In the genomic region with DNA sequence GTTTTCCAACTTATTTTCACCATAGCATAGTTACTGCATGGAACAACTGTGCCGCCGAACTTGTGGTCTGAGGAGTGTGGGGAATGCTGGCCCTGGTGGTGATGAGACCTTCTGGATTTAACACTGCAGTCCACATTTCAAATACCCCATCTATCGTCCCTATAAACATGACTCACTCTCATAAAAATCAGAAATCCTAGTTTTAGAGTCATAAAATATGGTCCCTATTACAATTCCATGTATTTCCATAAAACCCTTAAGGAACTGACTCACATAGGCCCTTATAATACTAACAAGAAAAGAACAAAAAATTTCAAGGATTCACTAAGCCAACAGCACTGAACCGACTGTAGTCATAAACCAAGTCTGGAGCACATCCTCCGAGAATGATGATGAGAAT, we compare ENCODE assay signal across 23 cellular contexts.
DNase-seq lines count a peak whose midpoint lies in the region; ATAC-seq and TF ChIP-seq lines count a peak whose summit lies in the region.
"Had no signal": no experiment of that assay in that cellular context is flagged by ENCODE, and none has a peak within 500 bp of the region (broad histone marks: within the 10 kb centered on the region; RNA-seq: fewer than 3 reads in every experiment).

No MANE protein-coding gene starts in this region.

- H3K36me3 Mint-ChIP-seq in CD8-positive, alpha-beta memory T cell, result peaks cover 4 to 22% (median 4%) of the 10 kb centered on the region in 3 donors
- peaks cover 15 to 20% of the 10 kb centered on the region in 2 donors for H3K36me3 Mint-ChIP-seq in stimulated activated naive B cell treated with anti-CD40 and anti-IgM and Interleukin-4, amounts not matched to agents 10 μg/mL and 1 μg/mL and 100 μg/mL, for 72 hours

- H3K9me3 ChIP-seq in CD8-positive, alpha-beta memory T cell (ENCODE audit: low read length), result no peaks in the 10 kb centered on the region
- no peaks in the 10 kb centered on the region for H3K9me3 ChIP-seq in SK-N-SH
- H3K9me3 ChIP-seq: BLaER1 treated with 17β-estradiol and CSF1 and Interleukin-3, amounts not matched to agents 10 nM and 100 nM; right lobe of liver; thoracic aorta had no signal

- no peak overlapping the region for H3K4me3 ChIP-seq in CD8-positive, alpha-beta memory T cell (ENCODE audit: low read length)
- H3K4me3 ChIP-seq in fibroblast of villous mesenchyme (ENCODE audit: low read depth, low read length) (no peak overlapping the region), SK-N-SH (ENCODE audit: low read depth in 2 of 2, low read length in 1 of 2) (no peak overlapping the region)
- H3K4me3 ChIP-seq: BLaER1 treated with 17β-estradiol and CSF1 and Interleukin-3, amounts not matched to agents 10 nM and 100 nM; right lobe of liver; thoracic aorta had no signal

- H3K79me2 ChIP-seq in SK-N-SH (ENCODE audit: insufficient read depth), result peaks cover 84% of the 10 kb centered on the region

- WGBS in SK-N-SH (ENCODE audit: low lambda C conversion rate), result 78% methylated on average over 5 of the region's 5 CpGs

- no peaks in the 10 kb centered on the region for H3K9me3 Mint-ChIP-seq in CD8-positive, alpha-beta memory T cell
- no peaks in the 10 kb centered on the region for H3K9me3 Mint-ChIP-seq in stimulated activated naive B cell treated with anti-CD40 and anti-IgM and Interleukin-4, amounts not matched to agents 10 μg/mL and 1 μg/mL and 100 μg/mL, for 72 hours
- H3K9me3 Mint-ChIP-seq: activated T-cell treated with anti-CD3 and anti-CD28 coated beads, Interleukin-2, amount 50 U/mL, for 72 hours had no signal

- peaks cover 87 to 93% (median 93%) of the 10 kb centered on the region in 3 donors for H3K4me1 Mint-ChIP-seq in CD8-positive, alpha-beta memory T cell
- peaks cover 58 to 84% of the 10 kb centered on the region in 2 donors for H3K4me1 Mint-ChIP-seq in stimulated activated naive B cell treated with anti-CD40 and anti-IgM and Interleukin-4, amounts not matched to agents 10 μg/mL and 1 μg/mL and 100 μg/mL, for 72 hours

- H3K9me2 ChIP-seq in SK-N-SH, result no peaks in the 10 kb centered on the region

- H3K36me3 ChIP-seq in CD8-positive, alpha-beta memory T cell (ENCODE audit: insufficient read depth, low read length), result peaks cover 9% of the 10 kb centered on the region
- H3K36me3 ChIP-seq in SK-N-SH (replicated peaks in 1 of 2; ENCODE audit: control insufficient read depth in 1 of 2, insufficient read depth in 2 of 2, low read length in 1 of 2), result no peaks in the 10 kb centered on the region
- H3K36me3 ChIP-seq: BLaER1 treated with 17β-estradiol and CSF1 and Interleukin-3, amounts not matched to agents 10 nM and 100 nM; right lobe of liver; thoracic aorta had no signal

- peak overlapping the region in 7 of 8 donors; percentile 50 to 98 (median 83) for H3K27ac Mint-ChIP-seq in CD8-positive, alpha-beta memory T cell
- peak overlapping the region; percentile 37 for H3K27ac Mint-ChIP-seq in stimulated activated naive B cell treated with anti-CD40 and anti-IgM and Interleukin-4, amounts not matched to agents 10 μg/mL and 1 μg/mL and 100 μg/mL, for 72 hours
- H3K27ac Mint-ChIP-seq: activated T-cell treated with anti-CD3 and anti-CD28 coated beads, Interleukin-2, amount 50 U/mL, for 72 hours had no signal

- H3K4me2 ChIP-seq in SK-N-SH, result no peak overlapping the region

- H3K27me3 ChIP-seq in CD8-positive, alpha-beta memory T cell (ENCODE audit: insufficient read depth, low read length, poor library complexity, severe bottlenecking), result no peaks in the 10 kb centered on the region
- H3K27me3 ChIP-seq in SK-N-SH (ENCODE audit: insufficient read depth), result no peaks in the 10 kb centered on the region
- H3K27me3 ChIP-seq: BLaER1 treated with 17β-estradiol and CSF1 and Interleukin-3, amounts not matched to agents 10 nM and 100 nM; right lobe of liver had no signal

- H4K20me1 ChIP-seq in SK-N-SH (ENCODE audit: insufficient read depth), result no peaks in the 10 kb centered on the region
- H4K20me1 ChIP-seq: BLaER1 treated with 17β-estradiol and CSF1 and Interleukin-3, amounts not matched to agents 10 nM and 100 nM had no signal

- POLR2A ChIA-PET in CD8-positive, alpha-beta memory T cell (lab: Charles Lee), result no interaction called here
- POLR2A ChIA-PET in SK-N-SH (lab: Yijun Ruan, JAX), result no interaction called here

- no peak overlapping the region for H3K9ac ChIP-seq in SK-N-SH
- H3K9ac ChIP-seq: BLaER1 treated with 17β-estradiol and CSF1 and Interleukin-3, amounts not matched to agents 10 nM and 100 nM had no signal

- H3K4me3 Mint-ChIP-seq in CD8-positive, alpha-beta memory T cell, result peak overlapping the region in 2 of 7 donors; percentile 11 to 59
- no peak overlapping the region for H3K4me3 Mint-ChIP-seq in stimulated activated naive B cell treated with anti-CD40 and anti-IgM and Interleukin-4, amounts not matched to agents 10 μg/mL and 1 μg/mL and 100 μg/mL, for 72 hours

- no peak for ATAC-seq in stimulated activated naive B cell treated with anti-CD40 and anti-IgM and Interleukin-4, amounts not matched to agents 10 μg/mL and 1 μg/mL and 100 μg/mL, for 72 hours (replicated peaks)
- ATAC-seq in GM21825 (IDR thresholded peaks at IDR 0.05; ENCODE audit: unreplicated experiment), result no peak
- ATAC-seq: activated T-cell treated with anti-CD3 and anti-CD28 coated beads, Interleukin-2, amount 50 U/mL, for 72 hours; HCT116; HepG2; right lobe of liver had no signal

- CTCF ChIA-PET in CD8-positive, alpha-beta memory T cell (lab: Charles Lee), result no interaction called here
- CTCF ChIA-PET in SK-N-SH (lab: Yijun Ruan, JAX), result no interaction called here

- no peak for TF ChIP-seq CTCF in fibroblast of villous mesenchyme (IDR thresholded peaks at IDR 0.05; ENCODE audit: insufficient read depth, low read depth, low read length)
- TF ChIP-seq CTCF in SK-N-SH (IDR thresholded peaks at IDR 0.05), result no peak

- no peak overlapping the region for H3K27ac ChIP-seq in CD8-positive, alpha-beta memory T cell (ENCODE audit: low read depth, low read length)
- no peak overlapping the region for H3K27ac ChIP-seq in SK-N-SH (ENCODE audit: low read depth in 2 of 2, low read length in 1 of 2)
- H3K27ac ChIP-seq: BLaER1 treated with 17β-estradiol and CSF1 and Interleukin-3, amounts not matched to agents 10 nM and 100 nM; right lobe of liver; thoracic aorta had no signal

- H3K4me1 ChIP-seq in CD8-positive, alpha-beta memory T cell (ENCODE audit: insufficient read depth, low read length), result peaks cover 91% of the 10 kb centered on the region
- H3K4me1 ChIP-seq in SK-N-SH (ENCODE audit: control insufficient read depth in 1 of 2, insufficient read depth in 2 of 2, low read depth in 1 of 2, low read length in 1 of 2), result peaks cover 3 to 8% of the 10 kb centered on the region in 2 experiments; a peak in 2 of 4 replicates

- no peak for TF ChIP-seq RAD21 in SK-N-SH (IDR thresholded peaks at IDR 0.05; ENCODE audit: low read length)

- peaks cover 19% of the 10 kb centered on the region for H3F3A ChIP-seq in SK-N-SH (replicated peaks; ENCODE audit: insufficient read depth)

- no peak for DNase-seq in CD8-positive, alpha-beta memory T cell
- DNase-seq in LoVo (ENCODE audit: low spot score), result peak; percentile 42
- peak; percentile 91 for DNase-seq in fibroblast of villous mesenchyme (ENCODE audit: low read depth)
- no peak for DNase-seq in stimulated activated naive B cell treated with anti-CD40 and anti-IgM and Interleukin-4, amounts not matched to agents 10 μg/mL and 1 μg/mL and 100 μg/mL, for 72 hours
- no peak for DNase-seq in NCI-H1417 treated with DMSO at 0.1 percent for 48 hours (lab: John Stamatoyannopoulos, UW)
- DNase-seq in SK-N-SH, result no peak
- DNase-seq: activated CD4-positive, alpha-beta T cell treated with anti-CD3 and anti-CD28 coated beads, Interleukin-2, amount 50 U/mL, for 48 hours; activated T-cell treated with anti-CD3 and anti-CD28 coated beads, Interleukin-2, amount 50 U/mL, for 72 hours; amniotic stem cell; central memory CD4-positive, alpha-beta T cell; DMS79 treated with DMSO at 0.1 percent for 48 hours; effector CD8-positive, alpha-beta T cell; MM.1S; NCI-H1694 treated with DMSO at 0.1 percent for 48 hours; NK-92 treated with Interleukin-12 subunit alpha and Interleukin-12 subunit beta, amount 100 ng/mL, for 24 hours; right lobe of liver; stimulated activated CD4-positive, alpha-beta T cell treated with anti-CD3 and anti-CD28 coated beads, Interleukin-4, amount 100 ng/mL, for 1 hour; SW 1271 had no signal

- H2AFZ ChIP-seq in SK-N-SH (ENCODE audit: low read depth), result no peak overlapping the region

- TF ChIP-seq EP300 in SK-N-SH (IDR thresholded peaks at IDR 0.05; ENCODE audit: borderline replicate concordance in 1 of 2, low read depth in 1 of 2, low read length in 1 of 2), result no peak

- H3K27me3 Mint-ChIP-seq in CD8-positive, alpha-beta memory T cell, result no peaks in the 10 kb centered on the region
- H3K27me3 Mint-ChIP-seq in stimulated activated naive B cell treated with anti-CD40 and anti-IgM and Interleukin-4, amounts not matched to agents 10 μg/mL and 1 μg/mL and 100 μg/mL, for 72 hours, result no peaks in the 10 kb centered on the region

TF ChIP-seq in SK-N-SH, 30 proteins besides CTCF, POLR2A, EP300 and RAD21 (continues in another document):
- no peak for TF ChIP-seq NRF1 (IDR thresholded peaks at IDR 0.05; ENCODE audit: low read depth, low read length)
- no peak for TF ChIP-seq YY1 (IDR thresholded peaks at IDR 0.05; ENCODE audit: low read depth)
- TF ChIP-seq, protein P1, sequence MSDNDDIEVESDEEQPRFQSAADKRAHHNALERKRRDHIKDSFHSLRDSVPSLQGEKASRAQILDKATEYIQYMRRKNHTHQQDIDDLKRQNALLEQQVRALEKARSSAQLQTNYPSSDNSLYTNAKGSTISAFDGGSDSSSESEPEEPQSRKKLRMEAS (IDR thresholded peaks at IDR 0.05; ENCODE audit: low read depth), result no peak
- TF ChIP-seq GABPA (IDR thresholded peaks at IDR 0.05; ENCODE audit: low read depth), result no peak
- no peak for TF ChIP-seq RFX5 (IDR thresholded peaks at IDR 0.05; ENCODE audit: low read length)
- TF ChIP-seq, protein P2, sequence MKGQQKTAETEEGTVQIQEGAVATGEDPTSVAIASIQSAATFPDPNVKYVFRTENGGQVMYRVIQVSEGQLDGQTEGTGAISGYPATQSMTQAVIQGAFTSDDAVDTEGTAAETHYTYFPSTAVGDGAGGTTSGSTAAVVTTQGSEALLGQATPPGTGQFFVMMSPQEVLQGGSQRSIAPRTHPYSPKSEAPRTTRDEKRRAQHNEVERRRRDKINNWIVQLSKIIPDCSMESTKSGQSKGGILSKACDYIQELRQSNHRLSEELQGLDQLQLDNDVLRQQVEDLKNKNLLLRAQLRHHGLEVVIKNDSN (IDR thresholded peaks at IDR 0.05; ENCODE audit: borderline replicate concordance, low read depth), result no peak
- no peak for TF ChIP-seq FOXJ3 (CRISPR knock-in tag; IDR thresholded peaks at IDR 0.05)
- no peak for TF ChIP-seq JUND (IDR thresholded peaks at IDR 0.05)
- no peak for TF ChIP-seq CHD2 (IDR thresholded peaks at IDR 0.05; ENCODE audit: low read length, partially characterized antibody)
- no peak for TF ChIP-seq ELF1 (IDR thresholded peaks at IDR 0.05)

Comparison
In these comparisons a context has a peak if more than half of its experiments do, and no peak if none do; other contexts are left out.
1. DNase-seq: peak in LoVo (single experiment) and fibroblast of villous mesenchyme (single experiment); none in CD8-positive, alpha-beta memory T cell (0 of 5), stimulated activated naive B cell treated with anti-CD40 and anti-IgM and Interleukin-4, amounts not matched to agents 10 μg/mL and 1 μg/mL and 100 μg/mL, for 72 hours (single experiment), NCI-H1417 treated with DMSO at 0.1 percent for 48 hours (single experiment) and SK-N-SH (single experiment).